ENCODE assay signal across 20 cellular contexts in the genomic region with DNA sequence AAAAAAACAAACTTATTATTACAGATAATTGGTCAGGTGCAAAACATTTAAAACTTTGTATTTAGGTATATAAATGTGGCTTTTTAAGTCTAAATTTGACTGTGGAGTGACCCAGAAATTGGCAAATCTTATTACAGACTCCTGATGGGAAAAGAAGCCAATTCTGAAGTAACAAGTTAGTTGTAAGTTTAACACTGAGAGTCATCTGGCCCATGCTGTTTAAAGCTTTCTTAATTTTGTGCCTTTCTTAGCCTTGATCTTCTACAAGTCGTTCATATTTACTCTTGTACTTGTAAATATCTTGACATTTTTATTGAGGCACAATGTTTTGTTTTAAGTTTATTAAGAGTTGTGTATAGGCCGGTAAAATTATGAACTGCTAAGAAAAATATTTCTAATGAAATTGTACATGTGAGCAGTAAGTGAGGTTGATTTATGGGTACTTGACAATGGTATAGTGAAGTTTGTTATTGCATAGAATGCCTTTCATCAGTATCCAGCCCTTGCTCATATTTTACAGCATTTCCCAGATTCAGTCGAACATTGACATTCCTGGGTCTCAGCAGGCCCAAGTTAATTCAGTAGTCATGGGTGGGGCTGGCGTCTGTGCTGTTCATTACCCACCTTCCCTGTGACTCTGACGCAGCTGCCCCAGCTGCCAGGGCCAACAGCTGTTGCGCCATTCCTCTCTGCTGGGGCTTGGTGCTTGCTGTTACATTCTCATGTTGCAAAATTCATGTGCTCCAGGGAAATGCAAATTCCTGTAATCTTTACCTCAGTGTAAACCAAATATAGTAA.
A peak's percentile ranks its signal among the peaks of the same experiment; 100 is the strongest.
DNase-seq lines count a peak whose midpoint lies in the region; ATAC-seq, FAIRE-seq and TF ChIP-seq lines count a peak whose summit lies in the region.
"Had no signal": no experiment of that assay in that cellular context is flagged by ENCODE, and none has a peak within 500 bp of the region (broad histone marks: within the 10 kb centered on the region; RNA-seq: fewer than 3 reads in every experiment).

No MANE protein-coding gene starts in this region.

- no peak overlapping the region for H2AK9ac ChIP-seq in IMR-90 (replicated peaks; ENCODE audit: low read depth, low read length, poor library complexity)

- no peaks in the 10 kb centered on the region; the same call in 1 of the 2 replicates for H3K9me1 ChIP-seq in IMR-90 (ENCODE audit: insufficient read depth, low read length)

- H3K4ac ChIP-seq in IMR-90 (ENCODE audit: low read depth, low read length), result no peak overlapping the region

- H3K56ac ChIP-seq in IMR-90 (ENCODE audit: extremely low read depth, insufficient read depth, low read length), result no peak overlapping the region

- TF ChIP-seq CTCF in AG04449 (IDR thresholded peaks at IDR 0.05; ENCODE audit: insufficient read depth, low read length, missing control alignments), result no peak
- no peak for TF ChIP-seq CTCF in IMR-90 (conservative IDR thresholded peaks at IDR 0.05; ENCODE audit: low read depth, low read length)
- TF ChIP-seq CTCF in mucosa of descending colon (IDR thresholded peaks at IDR 0.05), result no peak

- H3K9ac ChIP-seq in IMR-90 (ENCODE audit: low read depth, low read length), result no peak overlapping the region

- H2AFZ ChIP-seq in IMR-90 (replicated peaks; ENCODE audit: low read length, poor library complexity), result no peak overlapping the region

- H3K14ac ChIP-seq in IMR-90 (replicated peaks; ENCODE audit: low read depth, low read length), result no peak overlapping the region

- no peak overlapping the region for H3K18ac ChIP-seq in IMR-90 (ENCODE audit: low read depth, low read length)

- DNase-seq in AG04449 (ENCODE audit: low read depth, low spot score) (peak; percentile 49), IMR-90 (peak; percentile 85), mucosa of descending colon (no peak), ureter (ENCODE audit: low spot score) (no peak), KBM-7 (no peak), SW480 (ENCODE audit: low spot score) (no peak), cerebellar nuclear complex (lab: John Stamatoyannopoulos, UW) (no peak)
- DNase-seq: activated CD4-positive, alpha-beta T cell treated with anti-CD3 and anti-CD28 coated beads, Interleukin-2, amount 50 U/mL, for 4 hours; activated gamma-delta T cell; C1 segment of cervical spinal cord; central memory CD4-positive, alpha-beta T cell; GDM1; NCI-H2081 treated with DMSO at 0.1 percent for 48 hours; NK-92 treated with Interleukin-12 subunit alpha and Interleukin-12 subunit beta, amount 100 ng/mL, for 24 hours; stimulated activated CD8-positive, alpha-beta memory T cell treated with anti-CD3 and anti-CD28 coated beads, Interleukin-4, amount 100 ng/mL, for 48 hours; SW 1271 had no signal

- no peak for TF ChIP-seq RAD21 in IMR-90 (IDR thresholded peaks at IDR 0.05; ENCODE audit: low read length)

- H3K9me3 ChIP-seq in IMR-90 (ENCODE audit: control insufficient read depth, insufficient read depth, low read length), result no peaks in the 10 kb centered on the region
- no peaks in the 10 kb centered on the region for H3K9me3 ChIP-seq in mucosa of descending colon
- H3K9me3 ChIP-seq: esophagus muscularis mucosa had no signal

- POLR2A ChIA-PET in AG04449 (lab: Yijun Ruan, JAX), result no interaction called here
- POLR2A ChIA-PET in IMR-90 (lab: Charles Lee; ENCODE audit: unreplicated experiment), result no interaction called here

- in situ Hi-C loops in IMR-90 (cut with MboI; ENCODE audit: low sequenced_read_pairs), result no loop called here
- in situ Hi-C loops in KBM-7 (cut with MboI; ENCODE audit: low pct_unique_long_range_greater_than_20kb, low sequenced_read_pairs), result no loop called here

- CTCF ChIA-PET in AG04449 (lab: Yijun Ruan, JAX) (interaction anchor here (1.1 to 1.6 kb wide), 3 partner anchors 10 to 268 kb away, joined by 3 to 6 read pairs (median 3); no protein-coding TSS in a partner anchor), IMR-90 (lab: Yijun Ruan, JAX) (interaction anchor here (1.0 kb wide), 1 partner anchor 20 kb away, joined by 3 read pairs; no protein-coding TSS in a partner anchor)

- dilution Hi-C loops in IMR-90 (cut with HindIII; ENCODE audit: low sequenced_read_pairs, unreplicated experiment), result no loop called here

- H4K8ac ChIP-seq in IMR-90 (ENCODE audit: low read depth in 2 of 2, low read length in 2 of 2), result no peak overlapping the region

- H3K4me3 ChIP-seq in AG04449 (ENCODE audit: low read depth, low read length), result no peak overlapping the region
- H3K4me3 ChIP-seq in IMR-90 (ENCODE audit: insufficient read depth, low read depth, low read length), result no peak overlapping the region
- no peak overlapping the region for H3K4me3 ChIP-seq in mucosa of descending colon
- H3K4me3 ChIP-seq: esophagus muscularis mucosa had no signal

- no peak overlapping the region for H2BK20ac ChIP-seq in IMR-90 (ENCODE audit: low read depth, low read length)

- H2AK5ac ChIP-seq in IMR-90 (ENCODE audit: low read depth, low read length), result no peak overlapping the region

- no peak overlapping the region for H2BK120ac ChIP-seq in IMR-90 (ENCODE audit: low read depth, low read length)

- no CpG with 5 or more reads among the region's 6 CpGs for WGBS in IMR-90 (ENCODE audit: extremely low coverage in 2 of 2, insufficient read length in 1 of 2), 2 experiments

- BruUV-seq in IMR-90 (replicated peaks; lab: Mats Ljungman, UMichigan), result no TSS peak

- H4K91ac ChIP-seq in IMR-90 (ENCODE audit: insufficient read depth, low read depth, low read length), result no peak overlapping the region

- ATAC-seq in IMR-90 (ENCODE audit: low read depth), result peak; percentile 88
- ATAC-seq in mucosa of descending colon, result peak; percentile 23
- ATAC-seq: natural killer cell treated with Interleukin-12 subunit alpha and Interleukin-12 subunit beta and Interleukin-15 and Interleukin-18, amount 100 ng/mL, for 72 hours had no signal

- H4K5ac ChIP-seq in IMR-90 (ENCODE audit: low read depth, low read length), result no peak overlapping the region

- peak overlapping the region; percentile 27 for H2BK5ac ChIP-seq in IMR-90 (ENCODE audit: low read depth, low read length, poor library complexity, severe bottlenecking)

- no peak overlapping the region for H3K4me2 ChIP-seq in IMR-90 (ENCODE audit: low read depth, low read length)

- peaks cover 19% of the 10 kb centered on the region for H3K36me3 ChIP-seq in IMR-90 (ENCODE audit: control insufficient read depth, insufficient read depth, low read length)
- H3K36me3 ChIP-seq in mucosa of descending colon (ENCODE audit: low read depth), result no peaks in the 10 kb centered on the region

- H2BK15ac ChIP-seq in IMR-90 (ENCODE audit: low read depth, low read length), result no peak overlapping the region

- H3K4me1 ChIP-seq in IMR-90 (ENCODE audit: control insufficient read depth, insufficient read depth, low read length) (no peaks in the 10 kb centered on the region), mucosa of descending colon (ENCODE audit: low read depth) (no peaks in the 10 kb centered on the region)
- H3K4me1 ChIP-seq: esophagus muscularis mucosa had no signal

- H3K79me1 ChIP-seq in IMR-90 (ENCODE audit: low read depth in 1 of 2, low read length in 2 of 2), result no peaks in the 10 kb centered on the region

- H3K27me3 ChIP-seq in IMR-90 (ENCODE audit: control insufficient read depth, insufficient read depth, low read length), result no peaks in the 10 kb centered on the region
- H3K27me3 ChIP-seq: esophagus muscularis mucosa had no signal

- no peak for TF ChIP-seq POLR2A in IMR-90 (IDR thresholded peaks at IDR 0.05; ENCODE audit: low read depth, low read length)

- H3K27ac ChIP-seq in IMR-90 (ENCODE audit: insufficient read depth, low read length), result no peak overlapping the region
- H3K27ac ChIP-seq: esophagus muscularis mucosa had no signal

- peak; percentile 97 for FAIRE-seq in endometrium (lab: Jason Lieb, UNC)
- FAIRE-seq: islet of Langerhans had no signal

- no peak overlapping the region for H3K23ac ChIP-seq in IMR-90 (ENCODE audit: low read depth, low read length)

- intact Hi-C loops in IMR-90 (cut with micrococcal nuclease) (no loop called here), mucosa of descending colon (cut with DNase I, micrococcal nuclease) (no loop called here)

- H4K20me1 ChIP-seq in IMR-90 (ENCODE audit: insufficient read depth, low read length), result no peaks in the 10 kb centered on the region

TF ChIP-seq in IMR-90, 13 proteins besides CTCF, POLR2A, EP300 and RAD21:
- no peak for TF ChIP-seq CHD1 (IDR thresholded peaks at IDR 0.05; ENCODE audit: low read depth, low read length)
- peak; percentile 12; the same call in 1 of the 2 replicates for TF ChIP-seq MAZ (IDR thresholded peaks at IDR 0.05; ENCODE audit: borderline replicate concordance, low read depth, low read length)
- TF ChIP-seq CEBPB (IDR thresholded peaks at IDR 0.05; ENCODE audit: low read depth, low read length), result peak; percentile 95

Comparison
In these comparisons a context has a peak if more than half of its experiments do, and no peak if none do; other contexts are left out.
1. DNase-seq: peak in AG04449 (single experiment) and IMR-90 (single experiment); none in mucosa of descending colon (0 of 3), ureter (single experiment), KBM-7 (single experiment), SW480 (single experiment) and cerebellar nuclear complex (0 of 2).